ENCODE assay signal across 17 cellular contexts in the genomic region with DNA sequence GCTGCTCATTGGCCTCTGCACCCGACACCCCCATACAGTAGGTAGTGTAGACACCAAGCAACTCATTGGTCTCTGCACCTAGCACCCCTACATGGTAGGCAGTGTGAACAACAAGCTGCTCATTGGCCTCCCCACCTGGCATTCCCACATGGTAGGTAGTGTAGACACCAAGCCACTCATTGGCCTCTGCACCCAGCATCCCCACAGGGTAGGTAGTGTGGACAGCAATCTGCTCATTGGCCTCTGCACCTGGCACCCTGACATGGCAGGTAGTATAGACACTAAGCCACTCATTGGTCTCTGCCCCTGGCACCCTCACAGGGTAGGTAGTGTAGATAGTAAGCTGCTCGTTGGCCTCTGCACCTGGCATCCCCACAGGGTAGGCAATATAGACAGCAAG.
DNase-seq lines count a peak whose midpoint lies in the region; ATAC-seq and TF ChIP-seq lines count a peak whose summit lies in the region.
"Had no signal": no experiment of that assay in that cellular context is flagged by ENCODE, and none has a peak within 500 bp of the region (broad histone marks: within the 10 kb centered on the region; RNA-seq: fewer than 3 reads in every experiment).

No MANE protein-coding gene starts in this region.

- H3K23ac ChIP-seq in neuronal stem cell (ENCODE audit: low read depth, low read length, poor library complexity), result no peak overlapping the region

- no peaks in the 10 kb centered on the region for H3K36me3 Mint-ChIP-seq in activated naive CD8-positive, alpha-beta T cell treated with anti-CD3 and anti-CD28 coated beads, Interleukin-2, amount 50 U/mL, for 24 hours (ENCODE audit: low read depth)
- H3K36me3 Mint-ChIP-seq in activated naive CD8-positive, alpha-beta T cell treated with anti-CD3 and anti-CD28 coated beads for 36 hours, result no peaks in the 10 kb centered on the region

- H3K79me1 ChIP-seq in neuronal stem cell (ENCODE audit: low read depth, low read length), result no peaks in the 10 kb centered on the region

- H3K27me3 ChIP-seq in Loucy (ENCODE audit: insufficient read depth, low read length, poor library complexity, severe bottlenecking) (no peaks in the 10 kb centered on the region), neuronal stem cell (ENCODE audit: control insufficient read depth in 3 of 3, insufficient read depth in 3 of 3, low read depth in 1 of 3, low read length in 3 of 3) (no peaks in the 10 kb centered on the region), upper lobe of right lung (no peaks in the 10 kb centered on the region), hepatocyte (no peaks in the 10 kb centered on the region)

- H4K8ac ChIP-seq in neuronal stem cell (ENCODE audit: low read depth, low read length), result no peak overlapping the region

- H3K14ac ChIP-seq in neuronal stem cell (ENCODE audit: low read length), result peak overlapping the region; percentile 1

- no peak overlapping the region for H3K18ac ChIP-seq in neuronal stem cell (ENCODE audit: low read length)

- DNase-seq in activated naive CD8-positive, alpha-beta T cell treated with anti-CD3 and anti-CD28 coated beads, Interleukin-2, amount 50 U/mL, for 24 hours, result no peak
- no peak for DNase-seq in activated naive CD8-positive, alpha-beta T cell treated with anti-CD3 and anti-CD28 coated beads for 36 hours
- DNase-seq in neuronal stem cell (ENCODE audit: low spot score), result no peak
- DNase-seq in upper lobe of right lung, result no peak
- no peak for DNase-seq in hepatocyte (ENCODE audit: low spot score)
- no peak for DNase-seq in dedifferentiated amniotic fluid mesenchymal stem cell (ENCODE audit: extremely low spot score)
- no peak for DNase-seq in germinal center (ENCODE audit: low spot score)
- DNase-seq: AML-193; Caco-2; CD4-positive, alpha-beta T cell; GOT3 had no signal

- H3K36me3 ChIP-seq in Loucy (ENCODE audit: insufficient read depth, low read length) (peaks cover 3% of the 10 kb centered on the region; the same call in 1 of the 2 replicates), neuronal stem cell (replicated peaks in 1 of 2; ENCODE audit: control insufficient read depth in 2 of 2, insufficient read depth in 2 of 2, low read length in 2 of 2) (no peaks in the 10 kb centered on the region), upper lobe of right lung (no peaks in the 10 kb centered on the region), hepatocyte (replicated peaks; ENCODE audit: insufficient read depth, low read depth) (no peaks in the 10 kb centered on the region)
- H3K36me3 ChIP-seq: HAP-1 had no signal

- no peak overlapping the region for H2BK120ac ChIP-seq in neuronal stem cell (ENCODE audit: low read depth, low read length)

- no peaks in the 10 kb centered on the region for H3K27me3 Mint-ChIP-seq in activated naive CD8-positive, alpha-beta T cell treated with anti-CD3 and anti-CD28 coated beads, Interleukin-2, amount 50 U/mL, for 24 hours
- no peaks in the 10 kb centered on the region for H3K27me3 Mint-ChIP-seq in activated naive CD8-positive, alpha-beta T cell treated with anti-CD3 and anti-CD28 coated beads for 36 hours
- H3K27me3 Mint-ChIP-seq: CD4-positive, alpha-beta T cell had no signal

- H4K91ac ChIP-seq in neuronal stem cell (ENCODE audit: low read depth, low read length, poor library complexity), result no peak overlapping the region

- peaks cover 14% of the 10 kb centered on the region for H3K9me3 ChIP-seq in Loucy (ENCODE audit: insufficient read depth, low read depth, low read length)
- no peaks in the 10 kb centered on the region for H3K9me3 ChIP-seq in neuronal stem cell (replicated peaks in 1 of 2; ENCODE audit: control insufficient read depth in 2 of 2, insufficient read depth in 1 of 2, low read depth in 1 of 2, low read length in 2 of 2)
- no peaks in the 10 kb centered on the region for H3K9me3 ChIP-seq in upper lobe of right lung
- no peaks in the 10 kb centered on the region for H3K9me3 ChIP-seq in hepatocyte (ENCODE audit: low read depth)
- H3K9me3 ChIP-seq: HAP-1 had no signal

- peak; percentile 21 for ATAC-seq in activated naive CD8-positive, alpha-beta T cell treated with anti-CD3 and anti-CD28 coated beads, Interleukin-2, amount 50 U/mL, for 24 hours
- peak; percentile 40 for ATAC-seq in upper lobe of right lung
- ATAC-seq: A549, HepG2 had no signal

- no peaks in the 10 kb centered on the region for H3K9me3 Mint-ChIP-seq in activated naive CD8-positive, alpha-beta T cell treated with anti-CD3 and anti-CD28 coated beads, Interleukin-2, amount 50 U/mL, for 24 hours
- H3K9me3 Mint-ChIP-seq in activated naive CD8-positive, alpha-beta T cell treated with anti-CD3 and anti-CD28 coated beads for 36 hours, result peaks cover 4% of the 10 kb centered on the region

- H3K4me1 ChIP-seq in Loucy (ENCODE audit: insufficient read depth, low read length, poor library complexity, severe bottlenecking) (peaks cover 83% of the 10 kb centered on the region), neuronal stem cell (ENCODE audit: control insufficient read depth in 2 of 2, insufficient read depth in 1 of 2, low read depth in 1 of 2, low read length in 2 of 2) (no peaks in the 10 kb centered on the region), upper lobe of right lung (no peaks in the 10 kb centered on the region), hepatocyte (ENCODE audit: insufficient read depth) (no peaks in the 10 kb centered on the region)
- H3K4me1 ChIP-seq: A549, Caco-2, HAP-1 had no signal

- H2AK5ac ChIP-seq in neuronal stem cell (ENCODE audit: low read depth, low read length), result no peak overlapping the region

- intact Hi-C loops in upper lobe of right lung (cut with DNase I), result no loop called here

- no peak overlapping the region for H2AFZ ChIP-seq in Loucy (ENCODE audit: low read length)
- H2AFZ ChIP-seq in neuronal stem cell (ENCODE audit: low read length), result no peak overlapping the region
- H2AFZ ChIP-seq in hepatocyte, result no peak overlapping the region

- peaks cover 10% of the 10 kb centered on the region for H3K4me1 Mint-ChIP-seq in activated naive CD8-positive, alpha-beta T cell treated with anti-CD3 and anti-CD28 coated beads, Interleukin-2, amount 50 U/mL, for 24 hours
- peaks cover 8% of the 10 kb centered on the region for H3K4me1 Mint-ChIP-seq in activated naive CD8-positive, alpha-beta T cell treated with anti-CD3 and anti-CD28 coated beads for 36 hours

- no peak overlapping the region for H2BK12ac ChIP-seq in neuronal stem cell (ENCODE audit: low read length)

- H3K4me3 ChIP-seq in Loucy (ENCODE audit: low read length, poor library complexity, severe bottlenecking) (no peak overlapping the region), neuronal stem cell (ENCODE audit: low read length in 2 of 2) (no peak overlapping the region), upper lobe of right lung (no peak overlapping the region), hepatocyte (no peak overlapping the region)
- H3K4me3 ChIP-seq: A549, HAP-1 had no signal

- no peaks in the 10 kb centered on the region for H3K79me2 ChIP-seq in Loucy (ENCODE audit: insufficient read depth, low read length)
- H3K79me2 ChIP-seq in hepatocyte, result no peaks in the 10 kb centered on the region

- TF ChIP-seq CTCF in Loucy (conservative IDR thresholded peaks at IDR 0.05; ENCODE audit: low read length), result no peak
- no peak for TF ChIP-seq CTCF in upper lobe of right lung (IDR thresholded peaks at IDR 0.05)
- TF ChIP-seq CTCF in hepatocyte (IDR thresholded peaks at IDR 0.05; ENCODE audit: poor library complexity), result no peak

- H3K4ac ChIP-seq in neuronal stem cell (ENCODE audit: low read length), result no peak overlapping the region

- no peak overlapping the region for H3K27ac Mint-ChIP-seq in activated naive CD8-positive, alpha-beta T cell treated with anti-CD3 and anti-CD28 coated beads, Interleukin-2, amount 50 U/mL, for 24 hours
- H3K27ac Mint-ChIP-seq in activated naive CD8-positive, alpha-beta T cell treated with anti-CD3 and anti-CD28 coated beads for 36 hours, result no peak overlapping the region
- H3K27ac Mint-ChIP-seq: CD4-positive, alpha-beta T cell had no signal

- H3K4me3 Mint-ChIP-seq in activated naive CD8-positive, alpha-beta T cell treated with anti-CD3 and anti-CD28 coated beads, Interleukin-2, amount 50 U/mL, for 24 hours, result no peak overlapping the region
- no peak overlapping the region for H3K4me3 Mint-ChIP-seq in activated naive CD8-positive, alpha-beta T cell treated with anti-CD3 and anti-CD28 coated beads for 36 hours
- H3K4me3 Mint-ChIP-seq: CD4-positive, alpha-beta T cell had no signal

- H3K27ac ChIP-seq in neuronal stem cell (replicated peaks; ENCODE audit: low read length), result no peak overlapping the region
- H3K27ac ChIP-seq in upper lobe of right lung, result no peak overlapping the region
- no peak overlapping the region for H3K27ac ChIP-seq in hepatocyte
- H3K27ac ChIP-seq: 22Rv1, A549, C4-2B had no signal

- no peaks in the 10 kb centered on the region for H3K9me2 ChIP-seq in Loucy (replicated peaks; ENCODE audit: low read depth, low read length)
- H3K9me2 ChIP-seq in hepatocyte (replicated peaks; ENCODE audit: insufficient read depth), result no peaks in the 10 kb centered on the region

- no CpG with 5 or more reads among the region's 2 CpGs for WGBS in neuronal stem cell (ENCODE audit: extremely low coverage in 2 of 2, insufficient read length in 2 of 2, insufficient replicate concordance in 1 of 2), 2 donors
- WGBS in hepatocyte (ENCODE audit: low lambda C conversion rate, missing lambda C conversion rate), result 94% methylated on average over 2 of the region's 2 CpGs

- peaks cover 17% of the 10 kb centered on the region for H3F3A ChIP-seq in Loucy (ENCODE audit: low read depth)

- H4K20me1 ChIP-seq in Loucy (ENCODE audit: insufficient read depth, low read length, poor library complexity, severe bottlenecking), result no peaks in the 10 kb centered on the region
- H4K20me1 ChIP-seq in hepatocyte (ENCODE audit: insufficient read depth, poor library complexity, severe bottlenecking), result no peaks in the 10 kb centered on the region

- no peak overlapping the region for H2BK15ac ChIP-seq in neuronal stem cell (ENCODE audit: low read length)

- no peak overlapping the region for H3K4me2 ChIP-seq in Loucy (ENCODE audit: low read depth, low read length, poor library complexity, severe bottlenecking)
- H3K4me2 ChIP-seq in neuronal stem cell (ENCODE audit: insufficient read depth, low read length, poor library complexity, severe bottlenecking), result no peak overlapping the region
- H3K4me2 ChIP-seq in hepatocyte, result no peak overlapping the region
- H3K4me2 ChIP-seq: A549 had no signal

- H2BK5ac ChIP-seq in neuronal stem cell (ENCODE audit: low read length), result no peak overlapping the region

- H3K9ac ChIP-seq in Loucy (ENCODE audit: low read depth, low read length, poor library complexity, severe bottlenecking) (peak overlapping the region; percentile 13), neuronal stem cell (ENCODE audit: low read depth, low read length, poor library complexity) (no peak overlapping the region)
